In genomic region chr18:58861853-58862252, GRCh38 we compare ENCODE assay signal across 11 cellular contexts. TPM values are rescaled to one million over a fixed set of nuclear protein-coding genes. Genes with fewer than 3 reads are reported as not detected.
A peak's percentile ranks its signal among the peaks of the same experiment; 100 is the strongest.
DNase-seq lines count a peak whose midpoint lies in the region; TF ChIP-seq lines count a peak whose summit lies in the region.
"Had no signal": no experiment of that assay in that cellular context is flagged by ENCODE, and none has a peak within 500 bp of the region (broad histone marks: within the 10 kb centered on the region; RNA-seq: fewer than 3 reads in every experiment).

No MANE protein-coding gene starts in this region.

- H3K9ac ChIP-seq in mesenchymal stem cell (ENCODE audit: low read length), result peak overlapping the region; percentile 95

- peak overlapping the region; percentile 98 for H3K27ac ChIP-seq in WERI-Rb-1
- H3K27ac ChIP-seq in mesenchymal stem cell (ENCODE audit: low read length, poor library complexity, severe bottlenecking), result no peak overlapping the region
- H3K27ac ChIP-seq in testis, result peak overlapping the region; percentile 97 to 98

- no peaks in the 10 kb centered on the region for H3K27me3 ChIP-seq in WERI-Rb-1 (ENCODE audit: insufficient read depth, low read depth, severe bottlenecking)
- no peaks in the 10 kb centered on the region for H3K27me3 ChIP-seq in mesenchymal stem cell (ENCODE audit: control insufficient read depth in 1 of 2, insufficient read depth in 1 of 2, low read length in 2 of 2)
- no peaks in the 10 kb centered on the region for H3K27me3 ChIP-seq in testis

- no peak overlapping the region for H3K4ac ChIP-seq in mesenchymal stem cell (ENCODE audit: low read depth in 1 of 2, low read length in 2 of 2)

- TF ChIP-seq POLR2A in testis (IDR thresholded peaks at IDR 0.05), result no peak

- no peak overlapping the region for H3K14ac ChIP-seq in mesenchymal stem cell (ENCODE audit: low read length in 2 of 2)

- no peak overlapping the region for H2BK120ac ChIP-seq in mesenchymal stem cell (ENCODE audit: low read depth, low read length)

- TF ChIP-seq CTCF in WERI-Rb-1 (IDR thresholded peaks at IDR 0.05; ENCODE audit: low read depth, low read length), result no peak
- no peak for TF ChIP-seq CTCF in testis (IDR thresholded peaks at IDR 0.05)
- TF ChIP-seq CTCF in CD14-positive monocyte (IDR thresholded peaks at IDR 0.05), result no peak

- H2BK15ac ChIP-seq in mesenchymal stem cell (ENCODE audit: low read depth, poor library complexity, severe bottlenecking), result no peak overlapping the region

- H3K36me3 Mint-ChIP-seq in CD14-positive monocyte, result peaks cover 0 to 17% of the 10 kb centered on the region in 2 donors

- 10% methylated on average over 2 of the region's 5 CpGs for WGBS in mesenchymal stem cell
- 50 to 55% methylated on average over 5 of the region's 5 CpGs for WGBS in testis, 2 donors

- no peak overlapping the region for H2AK5ac ChIP-seq in mesenchymal stem cell (ENCODE audit: low read length, severe bottlenecking)

- H3K27ac Mint-ChIP-seq in CD14-positive monocyte, result no peak overlapping the region

- DNase-seq in NCI-H510A treated with DMSO at 0.1 percent for 48 hours (lab: John Stamatoyannopoulos, UW) (peak; percentile 81), NCI-H510A (lab: John Stamatoyannopoulos, UW) (no peak), WERI-Rb-1 (no peak), mesenchymal stem cell (no peak), testis (no peak), RPMI8226 (no peak), CD14-positive monocyte (ENCODE audit: low spot score) (no peak), HT-29 (ENCODE audit: low spot score) (no peak)
- DNase-seq: EL, small intestine had no signal

- no peak overlapping the region for H2AFZ ChIP-seq in mesenchymal stem cell (ENCODE audit: low read depth, low read length)

- no peak overlapping the region for H2BK5ac ChIP-seq in mesenchymal stem cell (ENCODE audit: low read depth, low read length, poor library complexity, severe bottlenecking)

- no peaks in the 10 kb centered on the region for H3K79me1 ChIP-seq in mesenchymal stem cell (replicated peaks; ENCODE audit: low read length, poor library complexity, severe bottlenecking)

- peak overlapping the region in 1 of 2 donors; percentile 83 for H3K4me3 Mint-ChIP-seq in CD14-positive monocyte

- H3K4me3 ChIP-seq in WERI-Rb-1 (ENCODE audit: low read depth, low read length) (no peak overlapping the region), mesenchymal stem cell (ENCODE audit: insufficient read depth in 1 of 2, low read depth in 1 of 2, low read length in 2 of 2) (no peak overlapping the region), testis (no peak overlapping the region)

- no peak overlapping the region for H3K23ac ChIP-seq in mesenchymal stem cell (ENCODE audit: low read length in 2 of 2)

- peaks cover 18% of the 10 kb centered on the region for H3K36me3 ChIP-seq in WERI-Rb-1
- H3K36me3 ChIP-seq in mesenchymal stem cell (ENCODE audit: control insufficient read depth in 1 of 2, insufficient read depth in 2 of 2, low read depth in 1 of 2, low read length in 2 of 2), result peaks cover 2 to 18% of the 10 kb centered on the region in 2 experiments
- no peaks in the 10 kb centered on the region for H3K36me3 ChIP-seq in testis (ENCODE audit: low read depth, missing control alignments)

- no peaks in the 10 kb centered on the region for H3K9me3 ChIP-seq in WERI-Rb-1 (ENCODE audit: severe bottlenecking)
- H3K9me3 ChIP-seq in mesenchymal stem cell (ENCODE audit: control insufficient read depth, low read length), result no peaks in the 10 kb centered on the region
- no peaks in the 10 kb centered on the region for H3K9me3 ChIP-seq in testis

- H2BK12ac ChIP-seq in mesenchymal stem cell (ENCODE audit: low read length in 2 of 2), result no peak overlapping the region

- H4K8ac ChIP-seq in mesenchymal stem cell (ENCODE audit: low read length), result no peak overlapping the region

- H4K91ac ChIP-seq in mesenchymal stem cell (ENCODE audit: low read length), result no peak overlapping the region

- H3K4me2 ChIP-seq in mesenchymal stem cell (ENCODE audit: low read length, poor library complexity, severe bottlenecking), result no peak overlapping the region

- peaks cover 0 to 9% (median 2%) of the 10 kb centered on the region in 7 donors for H3K9me3 Mint-ChIP-seq in CD14-positive monocyte
- H3K9me3 Mint-ChIP-seq: memory B cell had no signal

- H3K4me1 ChIP-seq in mesenchymal stem cell (ENCODE audit: control insufficient read depth, insufficient read depth, low read depth, low read length), result peaks cover 10% of the 10 kb centered on the region
- peaks cover 66% of the 10 kb centered on the region for H3K4me1 ChIP-seq in testis

- intact Hi-C loops in testis (cut with DNase I; ENCODE audit: low total_unique reads) (no loop called here), CD14-positive monocyte (cut with micrococcal nuclease) (no loop called here)

- H3K27me3 Mint-ChIP-seq in CD14-positive monocyte (ENCODE audit: low read depth in 3 of 3), result peaks cover 36 to 49% (median 40%) of the 10 kb centered on the region in 3 donors
- H3K27me3 Mint-ChIP-seq: memory B cell had no signal

- no peak overlapping the region for H3K18ac ChIP-seq in mesenchymal stem cell (ENCODE audit: low read depth in 1 of 2, low read length in 2 of 2)

- peaks cover 21% of the 10 kb centered on the region for H3K4me1 Mint-ChIP-seq in CD14-positive monocyte

RNA-seq across cellular contexts. Expression of gene ZNF532, which starts 2.8 kb away (rescaled TPM):
- 65.7 TPM for polyA plus RNA-seq in mesenchymal stem cell (2013, experiment 1 of 2)
- polyA plus RNA-seq in mesenchymal stem cell (2013, experiment 2 of 2), result 65.9 TPM
- total RNA-seq in testis, result 100 to 1,000 TPM; 122 to 131 TPM
- polyA plus RNA-seq in testis (ENCODE audit: insufficient read depth, low read depth, low replicate concordance), result 64.0 TPM
- 1 to 10 TPM in 1 of 2 donors, under 1 TPM in 1; 0.76 to 1.7 TPM for polyA plus RNA-seq in CD14-positive monocyte
- total RNA-seq in HT-29 (2014; rRNA removed; shearing (Covaris generic)), result 7.4 and 8.1 TPM in 2 replicates

Comparison
In these comparisons a context has a peak if more than half of its experiments do, and no peak if none do; other contexts are left out.
1. RNA of gene ZNF532, which starts 2.8 kb away (total RNA-seq): 122 to 131 TPM in testis; 7.4 to 8.1 TPM in HT-29; every median in the first group is over 10 times any median in the second.